Comparison of ENCODE assay signal across 25 cellular contexts in the genomic region with DNA sequence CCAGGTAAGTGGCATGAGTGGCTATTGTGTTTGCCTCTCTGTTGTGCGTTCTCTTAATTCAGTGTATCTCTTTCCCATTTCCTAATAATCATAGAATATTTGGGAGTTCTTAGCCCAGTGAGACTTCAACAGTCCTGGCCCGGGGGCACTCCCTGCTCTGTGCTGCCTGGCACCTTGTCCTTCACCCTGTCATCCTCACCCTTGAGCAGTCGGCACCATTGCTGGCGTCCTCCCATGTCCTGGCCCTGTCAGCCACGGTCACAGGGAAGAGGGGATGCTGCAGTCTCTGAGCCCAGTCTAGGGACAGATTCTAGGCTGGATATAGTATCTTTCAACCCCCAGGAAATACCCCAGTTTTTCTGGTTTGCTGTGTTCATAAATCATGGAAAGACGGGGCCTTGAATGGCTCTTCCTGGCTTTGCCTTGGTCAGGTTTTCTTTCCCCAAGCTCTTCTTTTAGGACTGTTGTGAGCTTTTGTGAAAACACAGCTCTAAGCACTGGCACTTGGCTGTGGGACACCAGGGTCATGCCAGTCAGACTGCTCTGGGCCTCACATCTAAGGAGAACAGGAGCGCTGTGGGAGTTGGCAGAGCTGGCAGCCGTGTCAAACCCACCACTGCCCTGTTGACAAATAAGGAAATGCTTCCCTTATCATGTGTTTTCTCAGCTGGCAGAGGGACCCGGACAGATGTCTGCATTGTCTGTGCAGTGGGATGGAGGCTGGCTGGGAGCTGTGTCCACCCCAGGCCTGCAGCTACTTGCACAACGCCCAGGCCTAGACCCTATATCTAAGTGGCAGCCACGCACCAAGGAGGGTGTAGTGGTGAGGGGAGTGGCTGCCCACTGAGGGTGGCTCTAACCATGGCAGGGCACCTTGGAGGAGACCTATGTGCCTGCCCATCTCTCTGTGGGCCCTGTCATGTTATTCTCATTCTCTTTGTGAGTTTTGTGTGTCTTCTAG.
"Had no signal": no experiment of that assay in that cellular context is flagged by ENCODE, and none has a peak within 500 bp of the region (broad histone marks: within the 10 kb centered on the region; RNA-seq: fewer than 3 reads in every experiment).

No MANE protein-coding gene starts in this region.

- H3K27me3 ChIP-seq: gastroesophageal sphincter, ovary, spleen, upper lobe of left lung had no signal

- H3K36me3 ChIP-seq: gastroesophageal sphincter, ovary, prostate gland, spleen, upper lobe of left lung had no signal

- DNase-seq: activated CD4-positive, alpha-beta memory T cell treated with anti-CD3 and anti-CD28 coated beads, Interleukin-2, amount 10 ng/mL, durations not matched to agents 7 days and 5 days; activated CD4-positive, alpha-beta T cell treated with anti-CD3 and anti-CD28 coated beads, Interleukin-2, amount 10 ng/mL, durations not matched to agents 7 days and 5 days; activated CD4-positive, CD25-positive, alpha-beta regulatory T cell treated with anti-CD3 and anti-CD28 coated beads, Interleukin-2, amount 50 U/mL, for 72 hours; activated T-cell treated with anti-CD3 and anti-CD28 coated beads, Interleukin-2, amount 50 U/mL, for 4 hours; anterior cingulate cortex; dermis blood vessel endothelial cell; effector CD4-positive, alpha-beta T cell; hypothalamus; immature natural killer cell; kidney; mesendoderm; ovary; spleen; stimulated activated CD4-positive, alpha-beta T cell treated with anti-CD3 and anti-CD28 coated beads, Interleukin-2, amount 100 ng/mL, for 48 hours; substantia nigra; T-helper 2 cell had no signal

- H3K4me1 ChIP-seq: gastroesophageal sphincter, prostate gland, spleen, upper lobe of left lung had no signal

- H3K9me3 ChIP-seq: gastroesophageal sphincter, ovary, prostate gland, spleen, upper lobe of left lung had no signal

- H3K27ac ChIP-seq: epithelial cell of prostate, gastroesophageal sphincter, ovary, prostate gland, spleen, upper lobe of left lung had no signal

- ATAC-seq: activated naive CD4-positive, alpha-beta T cell treated with anti-CD3 and anti-CD28 coated beads, Interleukin-2, amount 50 U/mL, for 72 hours; activated T-cell treated with anti-CD3 and anti-CD28 coated beads, Interleukin-2, amount 50 U/mL, for 4 hours; gastroesophageal sphincter had no signal

- H3K4me3 ChIP-seq: gastroesophageal sphincter, lung, ovary, prostate gland, spleen, upper lobe of left lung had no signal

- FAIRE-seq: bronchial epithelial cell, colon, endometrium, kidney had no signal
